ENCODE assay signal across 12 cellular contexts in genomic region chr22:24996420-24996952, GRCh38. TPM values are rescaled to one million over a fixed set of nuclear protein-coding genes. Genes with fewer than 3 reads are reported as not detected.
A peak's percentile ranks its signal among the peaks of the same experiment; 100 is the strongest.
DNase-seq lines count a peak whose midpoint lies in the region; ATAC-seq and TF ChIP-seq lines count a peak whose summit lies in the region.
"Had no signal": no experiment of that assay in that cellular context is flagged by ENCODE, and none has a peak within 500 bp of the region (broad histone marks: within the 10 kb centered on the region; RNA-seq: fewer than 3 reads in every experiment).

No MANE protein-coding gene starts in this region.

- POLR2A ChIA-PET in Caco-2 (lab: Charles Lee): no interaction called here

- H3K79me2 ChIP-seq in mesendoderm (ENCODE audit: control insufficient read depth, insufficient read depth, low read length): peaks cover 2% of the 10 kb centered on the region

- H3K36me3 ChIP-seq in Caco-2 (ENCODE audit: control insufficient read depth, insufficient read depth, low read length) (no peaks in the 10 kb centered on the region), mesendoderm (ENCODE audit: control insufficient read depth, insufficient read depth, low read length) (no peaks in the 10 kb centered on the region), ovary (no peaks in the 10 kb centered on the region)

- intact Hi-C loops in Caco-2 (cut with micrococcal nuclease; ENCODE audit: unreplicated experiment) (no loop called here), ovary (cut with DNase I) (no loop called here)

- no TSS peak for BruUV-seq in Caco-2 (replicated peaks; lab: Mats Ljungman, UMichigan)

- peaks cover 5% of the 10 kb centered on the region for H3K36me3 Mint-ChIP-seq in Caco-2 (ENCODE audit: insufficient read depth, unreplicated experiment)

- peak overlapping the region; percentile 15 for H3K27ac Mint-ChIP-seq in Caco-2 (ENCODE audit: unreplicated experiment)

- peak overlapping the region; percentile 8 for H3K4me2 ChIP-seq in mesendoderm (ENCODE audit: low read length)

- H3K4ac ChIP-seq in mesendoderm (ENCODE audit: low read depth, low read length): peak overlapping the region; percentile 75

- ATAC-seq in GM18502 (IDR thresholded peaks at IDR 0.05; ENCODE audit: poor library complexity, unreplicated experiment): no peak

- peaks cover 10% of the 10 kb centered on the region for H3K79me1 ChIP-seq in mesendoderm (ENCODE audit: low read length)

- DNase-seq in Caco-2: peak; percentile 38 to 69
- peak; percentile 40 for DNase-seq in NCI-H2196 (lab: John Stamatoyannopoulos, UW; ENCODE audit: unreplicated experiment)
- DNase-seq in choroid plexus epithelial cell (ENCODE audit: low read depth): peak; percentile 8
- peak; percentile 100 for DNase-seq in mesendoderm
- no peak for DNase-seq in NCI-H446 (lab: John Stamatoyannopoulos, UW)
- no peak for DNase-seq in ovary
- DNase-seq in activated CD8-positive, alpha-beta memory T cell treated with anti-CD3 and anti-CD28 coated beads, Interleukin-2, amount 50 U/mL, for 4 hours: no peak
- DNase-seq: activated effector memory CD4-positive, alpha-beta T cell treated with Interleukin-2 at 50 U/mL for 16 hours; KG1 had no signal

- no peak overlapping the region for H2BK15ac ChIP-seq in mesendoderm (replicated peaks; ENCODE audit: low read depth)

- no peak overlapping the region for H4K5ac ChIP-seq in mesendoderm (ENCODE audit: low read length)

- H3K27me3 ChIP-seq in Caco-2 (replicated peaks; ENCODE audit: control insufficient read depth, insufficient read depth, low read length) (no peaks in the 10 kb centered on the region), mesendoderm (ENCODE audit: insufficient read depth, low read length, poor library complexity) (no peaks in the 10 kb centered on the region), ovary (no peaks in the 10 kb centered on the region)

- TF ChIP-seq CTCF in Caco-2 (IDR thresholded peaks at IDR 0.05; ENCODE audit: insufficient read depth in 1 of 2, low read depth in 1 of 2, low read length in 1 of 2, severe bottlenecking in 1 of 2, unreplicated experiment in 1 of 2): no peak
- no peak for TF ChIP-seq CTCF in choroid plexus epithelial cell (conservative IDR thresholded peaks at IDR 0.05; ENCODE audit: low read depth, low read length)
- no peak for TF ChIP-seq CTCF in ovary (IDR thresholded peaks at IDR 0.05)

- H3K18ac ChIP-seq in mesendoderm (ENCODE audit: low read length): peak overlapping the region; percentile 79

- H2AK5ac ChIP-seq in mesendoderm (ENCODE audit: low read length): no peak overlapping the region

- peak overlapping the region; percentile 6 for H3K9ac ChIP-seq in mesendoderm (ENCODE audit: low read length)

- no peak overlapping the region for H2BK120ac ChIP-seq in mesendoderm (ENCODE audit: low read depth, low read length)

- H3K23ac ChIP-seq in mesendoderm (ENCODE audit: low read length): no peak overlapping the region

- peak overlapping the region; percentile 7 for H3K4me3 Mint-ChIP-seq in Caco-2 (ENCODE audit: unreplicated experiment)

- CTCF ChIA-PET in Caco-2 (lab: Charles Lee): no interaction called here

- no peaks in the 10 kb centered on the region for H3K9me3 Mint-ChIP-seq in Caco-2 (ENCODE audit: unreplicated experiment)

- H3K27me3 Mint-ChIP-seq in Caco-2 (ENCODE audit: insufficient read depth, unreplicated experiment): no peaks in the 10 kb centered on the region

- no CpG with 5 or more reads among the region's 5 CpGs for WGBS in mesendoderm (ENCODE audit: extremely low coverage, insufficient coverage, low lambda C conversion rate)
- 45 to 56% (median 54%) methylated on average over 5 of the region's 5 CpGs for WGBS in ovary, 3 donors

- peak overlapping the region; percentile 62 for H3K27ac ChIP-seq in mesendoderm (ENCODE audit: low read depth, low read length)
- no peak overlapping the region for H3K27ac ChIP-seq in ovary

- no peak for TF ChIP-seq POLR2A in ovary (IDR thresholded peaks at IDR 0.05)

- H3K9me3 ChIP-seq in Caco-2: no peaks in the 10 kb centered on the region
- H3K9me3 ChIP-seq in ovary: no peaks in the 10 kb centered on the region

- H2BK5ac ChIP-seq in mesendoderm (ENCODE audit: low read length): no peak overlapping the region

- H4K8ac ChIP-seq in mesendoderm (ENCODE audit: low read depth, low read length): no peak overlapping the region

- H3K4me1 Mint-ChIP-seq in Caco-2 (ENCODE audit: low read depth, unreplicated experiment): peaks cover 17% of the 10 kb centered on the region

- H3K4me3 ChIP-seq in Caco-2 (ENCODE audit: low read depth, low read length) (no peak overlapping the region), choroid plexus epithelial cell (ENCODE audit: low read depth, low read length) (no peak overlapping the region), mesendoderm (ENCODE audit: low read length) (no peak overlapping the region), ovary (no peak overlapping the region)

- TF ChIP-seq EP300 in ovary (IDR thresholded peaks at IDR 0.05): no peak

- H3K4me1 ChIP-seq in Caco-2 (no peaks in the 10 kb centered on the region; the same call in none of the 2 replicates), mesendoderm (ENCODE audit: control insufficient read depth, low read depth, low read length) (peaks cover 18% of the 10 kb centered on the region), ovary (ENCODE audit: insufficient read depth) (no peaks in the 10 kb centered on the region)

- peak overlapping the region; percentile 64 for H3K56ac ChIP-seq in mesendoderm (ENCODE audit: low read length)

RNA-seq across cellular contexts. Expression of gene KIAA1671, which starts 44.0 kb away (rescaled TPM):
- total RNA-seq in Caco-2 (2022) (28.6 and 34.7 TPM in 2 replicates), ovary (10 to 100 TPM; 11.7 to 27.9 (median 24.6) TPM)
- 11.9 TPM for polyA plus RNA-seq in mesendoderm (2013, experiment 1 of 2)
- 12.3 TPM for polyA plus RNA-seq in mesendoderm (2013, experiment 2 of 2)
- 10 to 100 TPM in 1 of 2 donors, 1 to 10 TPM in 1; 9.8 to 22.8 TPM for polyA plus RNA-seq in ovary

RNA-seq across cellular contexts. Expression of gene LHFPL7, which starts 50.0 kb away (rescaled TPM):
- total RNA-seq in Caco-2 (2022) (not detected in 2 replicates), ovary (under 1 TPM in 1 of 7 donors, not detected in 6; 0.36 TPM)
- not detected for polyA plus RNA-seq in mesendoderm (2013, experiment 1 of 2)
- not detected for polyA plus RNA-seq in mesendoderm (2013, experiment 2 of 2)
- polyA plus RNA-seq in ovary: not detected
- total RNA-seq: mononuclear cell, urinary bladder had no signal
- polyA plus RNA-seq: urinary bladder had no signal

Comparison
In these comparisons a context has a peak if more than half of its experiments do, and no peak if none do; other contexts are left out.
1. DNase-seq: peak in Caco-2 (2 of 2), NCI-H2196 (single experiment), choroid plexus epithelial cell (single experiment) and mesendoderm (single experiment); none in NCI-H446 (0 of 2), ovary (0 of 5) and activated CD8-positive, alpha-beta memory T cell treated with anti-CD3 and anti-CD28 coated beads, Interleukin-2, amount 50 U/mL, for 4 hours (single experiment).